ENCODE assay signal across 7 cellular contexts in the genomic region with DNA sequence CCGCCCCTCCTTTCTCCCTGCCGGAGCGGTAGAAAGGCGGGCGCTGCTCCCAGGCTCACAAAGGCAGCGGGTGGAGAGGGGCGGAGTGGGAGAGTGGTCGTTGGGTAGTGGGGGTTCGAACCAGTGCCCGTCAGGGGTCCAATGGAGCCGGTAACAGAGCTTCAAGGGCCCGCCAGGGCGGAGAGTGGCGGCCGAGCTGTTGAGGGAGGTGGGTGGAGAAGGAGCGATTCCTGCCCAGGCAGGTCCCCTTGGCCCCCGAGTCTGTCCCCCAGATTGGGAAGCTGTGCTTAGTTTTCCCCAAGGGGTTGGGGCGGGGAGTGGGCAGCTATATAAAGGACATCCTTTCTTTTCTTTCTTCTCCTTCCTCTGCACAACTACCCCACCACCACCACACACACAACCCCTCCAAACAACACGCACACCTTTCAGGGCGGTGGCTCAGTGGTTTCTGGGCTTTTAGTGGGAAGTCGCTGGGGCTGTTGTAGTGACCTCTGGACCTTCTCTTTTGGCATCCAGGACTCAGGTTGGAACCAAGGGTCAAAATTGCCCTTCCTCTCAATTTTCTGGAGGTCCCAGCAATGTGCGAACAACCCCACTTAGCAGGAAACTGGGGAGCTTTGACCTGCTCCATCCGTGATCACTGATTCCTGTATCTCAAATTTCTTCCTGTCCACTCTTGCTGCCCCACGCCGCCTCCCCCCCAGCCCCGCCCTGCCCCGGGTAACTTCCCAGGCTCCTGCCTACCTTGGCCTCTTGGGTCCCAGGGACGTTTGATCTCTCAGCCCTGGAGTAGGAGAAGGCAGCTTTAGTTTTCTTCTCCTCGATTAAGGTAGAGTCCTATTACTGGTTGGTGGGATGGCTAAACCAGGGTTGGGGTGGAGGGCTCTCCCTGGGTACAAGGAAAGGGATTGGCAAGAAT. TPM values are rescaled to one million over a fixed set of nuclear protein-coding genes. Genes with fewer than 3 reads are reported as not detected.
DNase-seq lines count a peak whose midpoint lies in the region; ATAC-seq lines count a peak whose summit lies in the region.

No MANE protein-coding gene starts in this region.

- intact Hi-C loops in left colon (cut with DNase I, micrococcal nuclease), result no loop called here

- H3K27ac Mint-ChIP-seq in IgD-negative memory B cell, result peak overlapping the region in 1 of 3 donors; percentile 7
- H3K27ac Mint-ChIP-seq in activated naive CD8-positive, alpha-beta T cell treated with anti-CD3 and anti-CD28 coated beads, Interleukin-2, amount 10 ng/mL, durations not matched to agents 7 days and 5 days, result no peak overlapping the region
- H3K27ac Mint-ChIP-seq in stimulated activated naive CD8-positive, alpha-beta T cell treated with anti-CD3 and anti-CD28 coated beads, Interleukin-15, amount 100 ng/mL, for 72 hours, result no peak overlapping the region

- peaks cover 6% of the 10 kb centered on the region for H3K27me3 Mint-ChIP-seq in IgD-negative memory B cell
- H3K27me3 Mint-ChIP-seq in activated naive CD8-positive, alpha-beta T cell treated with anti-CD3 and anti-CD28 coated beads, Interleukin-2, amount 10 ng/mL, durations not matched to agents 7 days and 5 days, result peaks cover 2% of the 10 kb centered on the region
- no peaks in the 10 kb centered on the region for H3K27me3 Mint-ChIP-seq in stimulated activated naive CD8-positive, alpha-beta T cell treated with anti-CD3 and anti-CD28 coated beads, Interleukin-15, amount 100 ng/mL, for 72 hours

- H3K9me3 Mint-ChIP-seq in IgD-negative memory B cell, result no peaks in the 10 kb centered on the region
- no peaks in the 10 kb centered on the region for H3K9me3 Mint-ChIP-seq in activated naive CD8-positive, alpha-beta T cell treated with anti-CD3 and anti-CD28 coated beads, Interleukin-2, amount 10 ng/mL, durations not matched to agents 7 days and 5 days
- no peaks in the 10 kb centered on the region for H3K9me3 Mint-ChIP-seq in stimulated activated naive CD8-positive, alpha-beta T cell treated with anti-CD3 and anti-CD28 coated beads, Interleukin-15, amount 100 ng/mL, for 72 hours

- peaks cover 0 to 15% (median 13%) of the 10 kb centered on the region in 3 donors for H3K4me1 Mint-ChIP-seq in IgD-negative memory B cell
- H3K4me1 Mint-ChIP-seq in activated naive CD8-positive, alpha-beta T cell treated with anti-CD3 and anti-CD28 coated beads, Interleukin-2, amount 10 ng/mL, durations not matched to agents 7 days and 5 days, result peaks cover 10% of the 10 kb centered on the region
- peaks cover 39% of the 10 kb centered on the region for H3K4me1 Mint-ChIP-seq in stimulated activated naive CD8-positive, alpha-beta T cell treated with anti-CD3 and anti-CD28 coated beads, Interleukin-15, amount 100 ng/mL, for 72 hours

- DNase-seq in activated naive CD8-positive, alpha-beta T cell treated with anti-CD3 and anti-CD28 coated beads, Interleukin-2, amount 10 ng/mL, durations not matched to agents 7 days and 5 days, result no peak
- DNase-seq in left colon, result no peak
- no peak for DNase-seq in stimulated activated naive CD8-positive, alpha-beta T cell treated with anti-CD3 and anti-CD28 coated beads, Interleukin-15, amount 100 ng/mL, for 72 hours
- no peak for DNase-seq in COLO668 (lab: John Stamatoyannopoulos, UW; ENCODE audit: unreplicated experiment)
- no peak for DNase-seq in T-helper 9 cell

- no peak for ATAC-seq in activated naive CD8-positive, alpha-beta T cell treated with anti-CD3 and anti-CD28 coated beads, Interleukin-2, amount 10 ng/mL, durations not matched to agents 7 days and 5 days (ENCODE audit: low read depth)
- ATAC-seq in left colon, result peak; percentile 6
- no peak for ATAC-seq in stimulated activated naive CD8-positive, alpha-beta T cell treated with anti-CD3 and anti-CD28 coated beads, Interleukin-15, amount 100 ng/mL, for 72 hours
- no peak for ATAC-seq in GM21515 (IDR thresholded peaks at IDR 0.05; ENCODE audit: unreplicated experiment)

- POLR2A ChIA-PET in activated naive CD8-positive, alpha-beta T cell treated with anti-CD3 and anti-CD28 coated beads, Interleukin-2, amount 10 ng/mL, durations not matched to agents 7 days and 5 days (lab: Charles Lee), result no interaction called here

- peak overlapping the region; percentile 70 to 90 (median 84) for H3K4me3 Mint-ChIP-seq in IgD-negative memory B cell
- H3K4me3 Mint-ChIP-seq in activated naive CD8-positive, alpha-beta T cell treated with anti-CD3 and anti-CD28 coated beads, Interleukin-2, amount 10 ng/mL, durations not matched to agents 7 days and 5 days, result peak overlapping the region; percentile 87
- H3K4me3 Mint-ChIP-seq in stimulated activated naive CD8-positive, alpha-beta T cell treated with anti-CD3 and anti-CD28 coated beads, Interleukin-15, amount 100 ng/mL, for 72 hours, result peak overlapping the region; percentile 83 to 91

- no peaks in the 10 kb centered on the region for H3K36me3 Mint-ChIP-seq in IgD-negative memory B cell
- H3K36me3 Mint-ChIP-seq in activated naive CD8-positive, alpha-beta T cell treated with anti-CD3 and anti-CD28 coated beads, Interleukin-2, amount 10 ng/mL, durations not matched to agents 7 days and 5 days, result no peaks in the 10 kb centered on the region

RNA-seq across cellular contexts. Expression of a gene that starts 1.9 kb away (rescaled TPM):
- polyA plus RNA-seq in IgD-negative memory B cell, result 1.8 TPM
- 1 to 10 TPM; 4.1 to 4.8 TPM for total RNA-seq in activated naive CD8-positive, alpha-beta T cell treated with anti-CD3 and anti-CD28 coated beads, Interleukin-2, amount 10 ng/mL, durations not matched to agents 7 days and 5 days
- 10 to 100 TPM; 68.5 to 80.0 TPM for total RNA-seq in left colon

Comparison
In these comparisons a context has a peak if more than half of its experiments do, and no peak if none do; other contexts are left out.
1. RNA of a gene that starts 1.9 kb away (total RNA-seq): 68.5 to 80.0 TPM in left colon; 4.1 to 4.8 TPM in activated naive CD8-positive, alpha-beta T cell treated with anti-CD3 and anti-CD28 coated beads, Interleukin-2, amount 10 ng/mL, durations not matched to agents 7 days and 5 days; every median in the first group is over 10 times any median in the second.
2. Peak in every context shown above with its lines, with median percentiles within 50 percentile points of each other: H3K4me3 Mint-ChIP-seq.